In the genomic region with DNA sequence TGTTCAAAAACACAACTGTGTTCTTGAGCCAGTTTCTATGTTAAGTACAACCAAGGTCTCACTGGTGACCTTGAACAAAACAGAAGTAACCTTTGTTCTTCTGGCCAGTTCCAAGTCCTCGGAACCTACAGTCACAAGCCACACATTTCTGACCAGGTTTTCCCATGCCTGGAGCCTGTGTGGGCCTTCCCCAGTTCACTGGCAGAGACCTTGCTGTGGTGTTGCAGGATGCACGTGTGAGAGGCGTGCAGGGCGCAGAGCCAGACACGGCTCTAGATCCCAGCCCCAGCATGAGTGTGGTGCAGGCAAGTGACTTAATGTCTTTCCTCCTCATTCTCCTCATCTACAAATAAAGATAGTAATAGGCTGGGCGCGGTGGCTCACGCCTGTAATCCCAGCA, we compare ENCODE assay signal across 43 cellular contexts. TPM values are rescaled to one million over a fixed set of nuclear protein-coding genes. Genes with fewer than 3 reads are reported as not detected.
"Had no signal": no experiment of that assay in that cellular context is flagged by ENCODE, and none has a peak within 500 bp of the region (broad histone marks: within the 10 kb centered on the region; RNA-seq: fewer than 3 reads in every experiment).

No MANE protein-coding gene starts in this region.

- H3K27ac Mint-ChIP-seq: activated naive CD4-positive, alpha-beta T cell treated with anti-CD3 and anti-CD28 coated beads for 36 hours; activated naive CD4-positive, alpha-beta T cell treated with anti-CD3 and anti-CD28 coated beads, Interleukin-2, amount 10 ng/mL, durations not matched to agents 7 days and 5 days; activated naive CD4-positive, alpha-beta T cell treated with anti-CD3 and anti-CD28 coated beads, Interleukin-2, amount 50 U/mL, for 24 hours; activated naive CD4-positive, alpha-beta T cell treated with anti-CD3 and anti-CD28 coated beads, Interleukin-2, amount 50 U/mL, for 72 hours; activated naive CD8-positive, alpha-beta T cell; activated naive CD8-positive, alpha-beta T cell treated with anti-CD3 and anti-CD28 coated beads for 36 hours; activated naive CD8-positive, alpha-beta T cell treated with anti-CD3 and anti-CD28 coated beads, Interleukin-2, amount 10 ng/mL, durations not matched to agents 7 days and 5 days; activated naive CD8-positive, alpha-beta T cell treated with anti-CD3 and anti-CD28 coated beads, Interleukin-2, amount 50 U/mL, for 24 hours; activated T-cell treated with anti-CD3 and anti-CD28 coated beads, Interleukin-2, amount 50 U/mL, for 24 hours; activated T-cell treated with anti-CD3 and anti-CD28 coated beads, Interleukin-2, amount 50 U/mL, for 72 hours; activated T-helper 1 cell treated with anti-CD3 and anti-CD28 coated beads, Interleukin-12 subunit alpha, Interleukin-12 subunit beta, Interleukin-2, Interleukin-4 antibody, amounts not matched to agents 30 ng/mL and 10 ng/mL and 1 ng/mL, durations not matched to agents 14 hours and 24 hours and 36 hours; activated T-helper 17 cell treated with anti-CD3 and anti-CD28 coated beads, Interleukin-2, amount 50 U/mL, for 72 hours; activated T-helper 2 cell treated with anti-CD3 and anti-CD28 coated beads, Interferon-gamma antibody, Interleukin-2, Interleukin-4, amounts not matched to agents 10 μg/mL and 5 μg/mL and 100 μg/mL, durations not matched to agents 14 hours and 24 hours and 36 hours; brain had no signal

- H3K36me3 ChIP-seq: adrenal gland, ascending aorta, brain microvascular endothelial cell, breast epithelium, cardiac muscle cell had no signal

- H3K4me1 ChIP-seq: adrenal gland, ascending aorta, body of pancreas, breast epithelium had no signal

- DNase-seq: activated effector memory CD4-positive, alpha-beta T cell treated with anti-CD3 and anti-CD28 coated beads, Interleukin-2, amount 50 U/mL, for 16 hours; activated effector memory CD4-positive, alpha-beta T cell treated with Interleukin-2 at 50 U/mL for 16 hours; activated gamma-delta T cell; activated gamma-delta T cell treated with Interleukin-2 at 50 U/mL for 16 hours; activated naive CD4-positive, alpha-beta T cell; activated naive CD4-positive, alpha-beta T cell treated with anti-CD3 and anti-CD28 coated beads for 36 hours; activated naive CD4-positive, alpha-beta T cell treated with anti-CD3 and anti-CD28 coated beads, Interleukin-2, amount 10 ng/mL, durations not matched to agents 7 days and 5 days; activated naive CD4-positive, alpha-beta T cell treated with anti-CD3 and anti-CD28 coated beads, Interleukin-2, amount 50 U/mL, for 16 hours; activated naive CD4-positive, alpha-beta T cell treated with Interleukin-2 at 50 U/mL for 16 hours; activated naive CD8-positive, alpha-beta T cell treated with anti-CD3 and anti-CD28 coated beads for 36 hours; activated naive CD8-positive, alpha-beta T cell treated with anti-CD3 and anti-CD28 coated beads, Interleukin-2, amount 10 ng/mL, durations not matched to agents 7 days and 5 days; activated naive CD8-positive, alpha-beta T cell treated with anti-CD3 and anti-CD28 coated beads, Interleukin-2, amount 50 U/mL, for 24 hours; activated T-cell treated with anti-CD3 and anti-CD28 coated beads, Interleukin-2, amount 50 U/mL, for 1 hour; activated T-cell treated with anti-CD3 and anti-CD28 coated beads, Interleukin-2, amount 50 U/mL, for 24 hours; activated T-cell treated with anti-CD3 and anti-CD28 coated beads, Interleukin-2, amount 50 U/mL, for 4 hours; activated T-cell treated with anti-CD3 and anti-CD28 coated beads, Interleukin-2, amount 50 U/mL, for 48 hours; activated T-cell treated with anti-CD3 and anti-CD28 coated beads, Interleukin-2, amount 50 U/mL, for 72 hours; adrenal gland; amniotic stem cell; amygdala; anterior cingulate cortex; aorta; body of pancreas; brain microvascular endothelial cell; caudate nucleus; central memory CD4-positive, alpha-beta T cell; cerebellar nuclear complex had no signal

- ATAC-seq: activated naive CD4-positive, alpha-beta T cell treated with anti-CD3 and anti-CD28 coated beads, Interleukin-2, amount 50 U/mL, for 72 hours; activated naive CD8-positive, alpha-beta T cell treated with anti-CD3 and anti-CD28 coated beads, Interleukin-2, amount 50 U/mL, for 24 hours; activated T-cell treated with anti-CD3 and anti-CD28 coated beads, Interleukin-2, amount 50 U/mL, for 4 hours; activated T-cell treated with anti-CD3 and anti-CD28 coated beads, Interleukin-2, amount 50 U/mL, for 72 hours; activated T-helper 17 cell treated with anti-CD3 and anti-CD28 coated beads, Interleukin-2, amount 50 U/mL, for 72 hours; body of pancreas had no signal

- H3K27ac ChIP-seq: adrenal gland, ascending aorta, body of pancreas, brain microvascular endothelial cell, breast epithelium, cardiac muscle cell had no signal

- H3K4me3 Mint-ChIP-seq: activated naive CD4-positive, alpha-beta T cell treated with anti-CD3 and anti-CD28 coated beads for 36 hours; activated naive CD4-positive, alpha-beta T cell treated with anti-CD3 and anti-CD28 coated beads, Interleukin-2, amount 10 ng/mL, durations not matched to agents 7 days and 5 days; activated naive CD4-positive, alpha-beta T cell treated with anti-CD3 and anti-CD28 coated beads, Interleukin-2, amount 50 U/mL, for 24 hours; activated naive CD8-positive, alpha-beta T cell; activated naive CD8-positive, alpha-beta T cell treated with anti-CD3 and anti-CD28 coated beads for 36 hours; activated naive CD8-positive, alpha-beta T cell treated with anti-CD3 and anti-CD28 coated beads, Interleukin-2, amount 10 ng/mL, durations not matched to agents 7 days and 5 days; activated naive CD8-positive, alpha-beta T cell treated with anti-CD3 and anti-CD28 coated beads, Interleukin-2, amount 50 U/mL, for 24 hours; activated T-cell treated with anti-CD3 and anti-CD28 coated beads, Interleukin-2, amount 50 U/mL, for 24 hours; activated T-cell treated with anti-CD3 and anti-CD28 coated beads, Interleukin-2, amount 50 U/mL, for 4 hours; activated T-cell treated with anti-CD3 and anti-CD28 coated beads, Interleukin-2, amount 50 U/mL, for 72 hours; activated T-helper 1 cell treated with anti-CD3 and anti-CD28 coated beads, Interleukin-12 subunit alpha, Interleukin-12 subunit beta, Interleukin-2, Interleukin-4 antibody, amounts not matched to agents 30 ng/mL and 10 ng/mL and 1 ng/mL, durations not matched to agents 14 hours and 24 hours and 36 hours; activated T-helper 17 cell treated with anti-CD3 and anti-CD28 coated beads, Interleukin-2, amount 50 U/mL, for 72 hours; brain; central memory CD8-positive, alpha-beta T cell had no signal

- FAIRE-seq: astrocyte, bronchial epithelial cell had no signal

- H3K36me3 Mint-ChIP-seq: activated naive CD4-positive, alpha-beta T cell treated with anti-CD3 and anti-CD28 coated beads, Interleukin-2, amount 10 ng/mL, durations not matched to agents 7 days and 5 days; activated naive CD4-positive, alpha-beta T cell treated with anti-CD3 and anti-CD28 coated beads, Interleukin-2, amount 50 U/mL, for 24 hours; activated naive CD4-positive, alpha-beta T cell treated with anti-CD3 and anti-CD28 coated beads, Interleukin-2, amount 50 U/mL, for 72 hours; activated naive CD8-positive, alpha-beta T cell; activated naive CD8-positive, alpha-beta T cell treated with anti-CD3 and anti-CD28 coated beads for 36 hours; activated naive CD8-positive, alpha-beta T cell treated with anti-CD3 and anti-CD28 coated beads, Interleukin-2, amount 10 ng/mL, durations not matched to agents 7 days and 5 days; brain had no signal

- H3K27me3 ChIP-seq: adrenal gland, ascending aorta, body of pancreas, breast epithelium, cardiac muscle cell had no signal

- H3K4me1 Mint-ChIP-seq: activated naive CD4-positive, alpha-beta T cell treated with anti-CD3 and anti-CD28 coated beads, Interleukin-2, amount 10 ng/mL, durations not matched to agents 7 days and 5 days; activated naive CD8-positive, alpha-beta T cell treated with anti-CD3 and anti-CD28 coated beads, Interleukin-2, amount 10 ng/mL, durations not matched to agents 7 days and 5 days; brain had no signal

- H3K4me3 ChIP-seq: adrenal gland, ascending aorta, body of pancreas, breast epithelium, cardiac muscle cell had no signal

- H3K27me3 Mint-ChIP-seq: activated naive CD4-positive, alpha-beta T cell treated with anti-CD3 and anti-CD28 coated beads, Interleukin-2, amount 50 U/mL, for 24 hours; activated naive CD8-positive, alpha-beta T cell; activated naive CD8-positive, alpha-beta T cell treated with anti-CD3 and anti-CD28 coated beads for 36 hours; activated naive CD8-positive, alpha-beta T cell treated with anti-CD3 and anti-CD28 coated beads, Interleukin-2, amount 10 ng/mL, durations not matched to agents 7 days and 5 days; activated naive CD8-positive, alpha-beta T cell treated with anti-CD3 and anti-CD28 coated beads, Interleukin-2, amount 50 U/mL, for 24 hours; activated T-cell treated with anti-CD3 and anti-CD28 coated beads, Interleukin-2, amount 50 U/mL, for 24 hours; activated T-helper 17 cell treated with anti-CD3 and anti-CD28 coated beads, Interleukin-2, amount 50 U/mL, for 72 hours had no signal

- H3K9me3 ChIP-seq: adrenal gland, ascending aorta, body of pancreas, breast epithelium had no signal

- H3K9me3 Mint-ChIP-seq: activated naive CD4-positive, alpha-beta T cell treated with anti-CD3 and anti-CD28 coated beads for 36 hours; activated naive CD4-positive, alpha-beta T cell treated with anti-CD3 and anti-CD28 coated beads, Interleukin-2, amount 10 ng/mL, durations not matched to agents 7 days and 5 days; activated naive CD4-positive, alpha-beta T cell treated with anti-CD3 and anti-CD28 coated beads, Interleukin-2, amount 50 U/mL, for 24 hours; activated naive CD4-positive, alpha-beta T cell treated with anti-CD3 and anti-CD28 coated beads, Interleukin-2, amount 50 U/mL, for 72 hours; activated naive CD8-positive, alpha-beta T cell treated with anti-CD3 and anti-CD28 coated beads for 36 hours; activated naive CD8-positive, alpha-beta T cell treated with anti-CD3 and anti-CD28 coated beads, Interleukin-2, amount 10 ng/mL, durations not matched to agents 7 days and 5 days; activated naive CD8-positive, alpha-beta T cell treated with anti-CD3 and anti-CD28 coated beads, Interleukin-2, amount 50 U/mL, for 24 hours; activated T-cell treated with anti-CD3 and anti-CD28 coated beads, Interleukin-2, amount 50 U/mL, for 24 hours; activated T-cell treated with anti-CD3 and anti-CD28 coated beads, Interleukin-2, amount 50 U/mL, for 4 hours; activated T-cell treated with anti-CD3 and anti-CD28 coated beads, Interleukin-2, amount 50 U/mL, for 72 hours; activated T-helper 1 cell treated with anti-CD3 and anti-CD28 coated beads, Interleukin-12 subunit alpha, Interleukin-12 subunit beta, Interleukin-2, Interleukin-4 antibody, amounts not matched to agents 30 ng/mL and 10 ng/mL and 1 ng/mL, durations not matched to agents 14 hours and 24 hours and 36 hours; activated T-helper 17 cell treated with anti-CD3 and anti-CD28 coated beads, Interleukin-2, amount 50 U/mL, for 72 hours; activated T-helper 2 cell treated with anti-CD3 and anti-CD28 coated beads, Interferon-gamma antibody, Interleukin-2, Interleukin-4, amounts not matched to agents 10 μg/mL and 5 μg/mL and 100 μg/mL, durations not matched to agents 14 hours and 24 hours and 36 hours; central memory CD8-positive, alpha-beta T cell had no signal

RNA-seq across cellular contexts. Expression of a gene that starts 25.5 kb away (rescaled TPM):
- total RNA-seq: activated T-helper 17 cell treated with anti-CD3 and anti-CD28 coated beads, Interleukin-2, amount 50 U/mL, for 72 hours; adrenal gland; aorta; ascending aorta; astrocyte; body of pancreas; cardiac muscle cell; cardiac septum; cerebellum; chondrocyte had no signal
- polyA plus RNA-seq: adrenal gland, aorta, cardiac muscle cell had no signal
